Comparison of ENCODE assay signal across 15 cellular contexts in genomic region chr6:105920071-105920470, GRCh38.
"Had no signal": no experiment of that assay in that cellular context is flagged by ENCODE, and none has a peak within 500 bp of the region (broad histone marks: within the 10 kb centered on the region; RNA-seq: fewer than 3 reads in every experiment).

No MANE protein-coding gene starts in this region.

- ATAC-seq: left colon had no signal

- H3K4me3 ChIP-seq: adrenal gland, coronary artery, lung, right atrium auricular region, skin epidermis had no signal

- DNase-seq: activated CD4-positive, alpha-beta T cell treated with anti-CD3 and anti-CD28 coated beads for 1 hour; activated naive CD4-positive, alpha-beta T cell; adrenal gland; caudate nucleus; effector CD4-positive, alpha-beta T cell; hypothalamus; left colon; naive B cell; stimulated activated CD4-positive, alpha-beta T cell treated with anti-CD3 and anti-CD28 coated beads, Interleukin-4, amount 100 ng/mL, for 4 hours had no signal

- H3K27ac ChIP-seq: adrenal gland, coronary artery, neutrophil, right atrium auricular region, skin epidermis had no signal

- H3K27me3 ChIP-seq: adrenal gland, neutrophil, right atrium auricular region had no signal

- H3K4me1 Mint-ChIP-seq: naive B cell had no signal

- H3K9me3 ChIP-seq: adrenal gland, neutrophil, right atrium auricular region had no signal

- H3K36me3 Mint-ChIP-seq: naive B cell had no signal

- H3K36me3 ChIP-seq: adrenal gland, neutrophil, right atrium auricular region had no signal

- H3K4me3 Mint-ChIP-seq: naive B cell, type B pancreatic cell had no signal

- H3K27me3 Mint-ChIP-seq: type B pancreatic cell had no signal

- H3K9me3 Mint-ChIP-seq: naive B cell had no signal

- H3K27ac Mint-ChIP-seq: naive B cell, type B pancreatic cell had no signal

- H3K4me1 ChIP-seq: adrenal gland, right atrium auricular region had no signal
